ENCODE assay signal across 18 cellular contexts in genomic region chr5:72788851-72789505, GRCh38. TPM values are rescaled to one million over a fixed set of nuclear protein-coding genes. Genes with fewer than 3 reads are reported as not detected.
DNase-seq lines count a peak whose midpoint lies in the region; ATAC-seq, FAIRE-seq and TF ChIP-seq lines count a peak whose summit lies in the region.
"Had no signal": no experiment of that assay in that cellular context is flagged by ENCODE, and none has a peak within 500 bp of the region (broad histone marks: within the 10 kb centered on the region; RNA-seq: fewer than 3 reads in every experiment).

No MANE protein-coding gene starts in this region.

- 15 to 51% (median 29%) methylated on average over 3 of the region's 3 CpGs for WGBS in small intestine, 3 donors

- H3K4me3 ChIP-seq in Peyer's patch (no peak overlapping the region), fibroblast of mammary gland (ENCODE audit: control insufficient read depth, low read depth, low read length) (no peak overlapping the region), small intestine (ENCODE audit: low read depth in 1 of 2, low read length in 2 of 2) (no peak overlapping the region)
- H3K4me3 ChIP-seq: heart right ventricle, thyroid gland had no signal

- H3K27ac ChIP-seq in Peyer's patch, result peak overlapping the region in 3 of 4 donors; percentile 10 to 80 (median 51)
- peak overlapping the region; percentile 20 to 68 for H3K27ac ChIP-seq in small intestine (ENCODE audit: low read depth in 1 of 2, low read length in 1 of 2)
- H3K27ac ChIP-seq: heart right ventricle, thyroid gland had no signal

- peak; percentile 89 for FAIRE-seq in small intestine (lab: Jason Lieb, UNC)
- FAIRE-seq: G401.6, kidney had no signal

- TF ChIP-seq CTCF in Peyer's patch (IDR thresholded peaks at IDR 0.05) (no peak), fibroblast of mammary gland (conservative IDR thresholded peaks at IDR 0.05; ENCODE audit: control insufficient read depth, insufficient read depth, low read depth, low read length) (no peak)

- H3K27me3 ChIP-seq in Peyer's patch (no peaks in the 10 kb centered on the region), small intestine (ENCODE audit: control insufficient read depth in 2 of 2, insufficient read depth in 2 of 2, low read length in 2 of 2) (no peaks in the 10 kb centered on the region)
- H3K27me3 ChIP-seq: heart right ventricle, thyroid gland had no signal

- ATAC-seq in GM19397 (IDR thresholded peaks at IDR 0.05; ENCODE audit: unreplicated experiment) (no peak), GM18870 (IDR thresholded peaks at IDR 0.05; ENCODE audit: unreplicated experiment) (no peak)
- ATAC-seq: activated CD8-positive, alpha-beta T cell treated with anti-CD3 and anti-CD28 coated beads for 36 hours; heart right ventricle had no signal

- H3K9me3 ChIP-seq in Peyer's patch (no peaks in the 10 kb centered on the region), small intestine (ENCODE audit: control insufficient read depth, low read depth) (no peaks in the 10 kb centered on the region)
- H3K9me3 ChIP-seq: heart right ventricle, thyroid gland had no signal

- no peak for TF ChIP-seq POLR2A in Peyer's patch (IDR thresholded peaks at IDR 0.05)

- H3K36me3 ChIP-seq in Peyer's patch, result no peaks in the 10 kb centered on the region
- no peaks in the 10 kb centered on the region for H3K36me3 ChIP-seq in small intestine (ENCODE audit: control insufficient read depth in 2 of 2, insufficient read depth in 2 of 2, low read length in 2 of 2)
- H3K36me3 ChIP-seq: heart right ventricle, thyroid gland had no signal

- H3K4me1 ChIP-seq in Peyer's patch, result peaks cover 0 to 6% (median 0%) of the 10 kb centered on the region in 4 donors
- H3K4me1 ChIP-seq in small intestine (ENCODE audit: control insufficient read depth in 2 of 2, insufficient read depth in 1 of 2, low read depth in 1 of 2, low read length in 1 of 2), result peaks cover 0 to 7% of the 10 kb centered on the region in 2 donors
- H3K4me1 ChIP-seq: heart right ventricle had no signal

- DNase-seq in GM03348 (ENCODE audit: low spot score) (peak; percentile 55), Peyer's patch (no peak), fibroblast of mammary gland (ENCODE audit: low read depth) (peak; percentile 26), small intestine (peak; percentile 90), COLO829 (ENCODE audit: low spot score) (no peak)
- DNase-seq: activated CD8-positive, alpha-beta T cell treated with anti-CD3 and anti-CD28 coated beads for 36 hours; CD4-positive, alpha-beta memory T cell; cerebellar nuclear complex; heart right ventricle; NCI-H146; NCI-H446 treated with DMSO at 0.1 percent for 48 hours; stimulated activated CD4-positive, alpha-beta T cell treated with anti-CD3 and anti-CD28 coated beads, Interleukin-2, amount 100 ng/mL, for 48 hours; stimulated activated CD8-positive, alpha-beta memory T cell treated with anti-CD3 and anti-CD28 coated beads, Interleukin-4, amount 100 ng/mL, for 48 hours; thyroid gland had no signal

RNA-seq across cellular contexts. Expression of gene TNPO1, which starts 27.5 kb away (rescaled TPM):
- total RNA-seq in Peyer's patch, result 100 to 1,000 TPM in 1 of 4 donors, 10 to 100 TPM in 3; 73.1 to 241 (median 76.8) TPM
- 10 to 100 TPM; 23.7 to 28.2 (median 27.0) TPM for polyA plus RNA-seq in small intestine

Comparison
In these comparisons a context has a peak if more than half of its experiments do, and no peak if none do; other contexts are left out.
1. DNase-seq: peak in GM03348 (single experiment), fibroblast of mammary gland (single experiment) and small intestine (single experiment); none in Peyer's patch (0 of 3) and COLO829 (single experiment).